1 cellular context compared by ENCODE assay signal in genomic region chr14:35533357-35534129, GRCh38.
TF ChIP-seq lines count a peak whose summit lies in the region.

No MANE protein-coding gene starts in this region.

TF ChIP-seq in HepG2, 621 proteins besides CTCF, POLR2A, EP300 and RAD21 (continued from another document and continues in another):
- TF ChIP-seq MTERF4 (CRISPR knock-in tag; IDR thresholded peaks at IDR 0.05) (peak; percentile 96), DMAP1 (CRISPR knock-in tag; IDR thresholded peaks at IDR 0.05) (peak; percentile 31; the same call in 1 of the 2 replicates), ZNF616 (CRISPR knock-in tag; IDR thresholded peaks at IDR 0.05; ENCODE audit: low read depth) (peak; percentile 77; the same call in 1 of the 2 replicates), IKZF4 (CRISPR knock-in tag; IDR thresholded peaks at IDR 0.05; ENCODE audit: borderline replicate concordance, low read depth, not compliant biosample characterization) (no peak), ETV5 (CRISPR knock-in tag; IDR thresholded peaks at IDR 0.05; ENCODE audit: borderline replicate concordance) (peak; percentile 70; the same call in 1 of the 2 replicates), IRF2 (CRISPR knock-in tag; IDR thresholded peaks at IDR 0.05) (0 out of 2 replicates have a peak, but pooled peaks have one; percentile 44), HOXA5 (CRISPR knock-in tag; IDR thresholded peaks at IDR 0.05) (peak; percentile 92; the same call in 1 of the 2 replicates), CCDC6 (CRISPR knock-in tag; IDR thresholded peaks at IDR 0.05) (peak; percentile 41; the same call in 1 of the 2 replicates), NFYB (CRISPR knock-in tag; IDR thresholded peaks at IDR 0.05) (peak; percentile 83), PHF20 (CRISPR knock-in tag; IDR thresholded peaks at IDR 0.05) (no peak; the same call in 1 of the 2 replicates), ZNF512B (CRISPR knock-in tag; IDR thresholded peaks at IDR 0.05; ENCODE audit: borderline replicate concordance) (peak; percentile 100), MTA3 (CRISPR knock-in tag; IDR thresholded peaks at IDR 0.05) (no peak; the same call in 1 of the 2 replicates), HOXA7 (CRISPR knock-in tag; IDR thresholded peaks at IDR 0.05) (no peak; the same call in 1 of the 2 replicates), ZNF329 (CRISPR knock-in tag; IDR thresholded peaks at IDR 0.05; ENCODE audit: low read depth) (peak; percentile 60; the same call in 1 of the 2 replicates), MTA1 (CRISPR knock-in tag; IDR thresholded peaks at IDR 0.05; ENCODE audit: borderline replicate concordance) (peak; percentile 98), ZNF10 (CRISPR knock-in tag; IDR thresholded peaks at IDR 0.05; ENCODE audit: borderline replicate concordance, low read depth) (no peak), ZFP62 (CRISPR knock-in tag; IDR thresholded peaks at IDR 0.05) (0 out of 2 replicates have a peak, but pooled peaks have one; percentile 16), FLYWCH1 (CRISPR knock-in tag; IDR thresholded peaks at IDR 0.05) (no peak), ZSCAN30 (CRISPR knock-in tag; IDR thresholded peaks at IDR 0.05) (no peak), JUNB (CRISPR knock-in tag; IDR thresholded peaks at IDR 0.05; ENCODE audit: borderline replicate concordance) (no peak), ZSCAN9 (CRISPR knock-in tag; IDR thresholded peaks at IDR 0.05; ENCODE audit: borderline replicate concordance) (no peak), ZSCAN31 (CRISPR knock-in tag; IDR thresholded peaks at IDR 0.05; ENCODE audit: low read depth) (peak; percentile 62; the same call in 1 of the 2 replicates), SP5 (CRISPR knock-in tag; IDR thresholded peaks at IDR 0.05; ENCODE audit: borderline replicate concordance, low read depth) (0 out of 2 replicates have a peak, but pooled peaks have one; percentile 17), ZNF615 (CRISPR knock-in tag; IDR thresholded peaks at IDR 0.05; ENCODE audit: borderline replicate concordance) (no peak), HMGXB4 (CRISPR knock-in tag; IDR thresholded peaks at IDR 0.05; ENCODE audit: borderline replicate concordance in 1 of 2, low read depth in 1 of 2) (peak; percentile 59 to 92; a peak in 3 of 4 replicates), ZNF318 (CRISPR knock-in tag; IDR thresholded peaks at IDR 0.05) (peak; percentile 92), DR1 (CRISPR knock-in tag; IDR thresholded peaks at IDR 0.05) (peak; percentile 53; the same call in 1 of the 2 replicates), HDAC2 (CRISPR knock-in tag; IDR thresholded peaks at IDR 0.05) (peak; percentile 90), PCBP1 (IDR thresholded peaks at IDR 0.05; ENCODE audit: borderline replicate concordance, low read depth, low read length) (no peak), ZNF510 (CRISPR knock-in tag; IDR thresholded peaks at IDR 0.05; ENCODE audit: low read depth) (peak; percentile 95; the same call in 1 of the 2 replicates), TERF1 (CRISPR knock-in tag; IDR thresholded peaks at IDR 0.05) (no peak), ZFP41 (CRISPR knock-in tag; IDR thresholded peaks at IDR 0.05; ENCODE audit: borderline replicate concordance) (no peak; the same call in 1 of the 2 replicates), MED1 (CRISPR knock-in tag; IDR thresholded peaks at IDR 0.05) (peak; percentile 57), ZNF383 (CRISPR knock-in tag; IDR thresholded peaks at IDR 0.05; ENCODE audit: borderline replicate concordance) (peak; percentile 95; the same call in 1 of the 2 replicates), EED (CRISPR knock-in tag; IDR thresholded peaks at IDR 0.05) (peak; percentile 67; the same call in 1 of the 2 replicates), USF2 (IDR thresholded peaks at IDR 0.05; ENCODE audit: low read depth, low read length) (no peak), USF2 (CRISPR knock-in tag; IDR thresholded peaks at IDR 0.05; ENCODE audit: borderline replicate concordance) (no peak), NFRKB (IDR thresholded peaks at IDR 0.05) (no peak), HIC2 (CRISPR knock-in tag; IDR thresholded peaks at IDR 0.05; ENCODE audit: low read depth) (peak; percentile 89), REL (CRISPR knock-in tag; conservative IDR thresholded peaks at IDR 0.05) (peak; percentile 82; the same call in 1 of the 2 replicates), MTF1 (CRISPR knock-in tag; IDR thresholded peaks at IDR 0.05) (0 out of 2 replicates have a peak, but pooled peaks have one; percentile 52), ZNF747 (CRISPR knock-in tag; IDR thresholded peaks at IDR 0.05; ENCODE audit: borderline replicate concordance) (peak; percentile 9; the same call in 1 of the 2 replicates), ATAD3A (CRISPR knock-in tag; IDR thresholded peaks at IDR 0.05) (no peak; the same call in 1 of the 2 replicates), SP1 (IDR thresholded peaks at IDR 0.05) (no peak), SP1 (CRISPR knock-in tag; IDR thresholded peaks at IDR 0.05) (no peak; the same call in 1 of the 2 replicates), ZNF343 (CRISPR knock-in tag; IDR thresholded peaks at IDR 0.05) (peak; percentile 97), MAFF (IDR thresholded peaks at IDR 0.05; ENCODE audit: low read depth, low read length) (no peak)
